ENCODE assay signal across 1 cellular context in the genomic region with DNA sequence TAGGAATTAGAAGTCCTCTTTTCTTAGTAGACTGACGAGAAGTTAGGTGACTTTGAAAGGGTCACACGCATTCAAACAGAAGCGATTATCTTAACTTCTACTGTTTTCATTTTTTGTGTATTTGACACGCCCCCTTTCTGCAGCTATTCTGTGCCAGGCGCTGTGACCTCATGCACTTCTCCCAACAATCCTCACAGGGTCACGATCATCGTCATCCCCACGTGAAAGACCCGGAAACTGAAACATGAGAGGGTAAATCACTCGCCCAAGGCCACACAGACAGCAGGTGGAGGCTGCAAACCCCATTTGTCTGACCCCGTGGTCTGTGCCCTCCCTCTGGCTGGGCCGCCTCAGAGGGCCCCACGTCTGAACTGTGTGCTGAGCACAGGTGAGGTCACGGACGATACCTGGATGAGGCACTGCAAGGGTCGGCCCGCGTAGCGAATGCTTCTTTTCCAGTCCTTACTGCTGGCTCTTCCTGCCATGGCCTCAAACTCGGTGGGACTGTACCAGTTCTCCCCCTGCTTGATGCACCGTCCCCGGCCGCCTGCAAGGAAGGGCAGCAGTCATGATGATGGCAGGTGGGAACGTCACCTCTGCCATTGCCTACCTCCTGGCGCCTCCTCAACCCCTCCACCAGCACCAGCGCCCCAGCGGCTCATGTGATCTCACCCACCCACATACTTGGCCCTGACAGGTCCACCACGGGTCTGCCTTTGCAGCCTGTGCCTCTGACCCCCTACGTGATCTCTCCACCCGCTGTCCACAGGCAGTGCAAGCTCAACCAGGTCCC.
A peak's percentile ranks its signal among the peaks of the same experiment; 100 is the strongest.
TF ChIP-seq lines count a peak whose summit lies in the region.

No MANE protein-coding gene starts in this region.

TF ChIP-seq in HepG2, 621 proteins besides CTCF, POLR2A, EP300 and RAD21:
- TF ChIP-seq ZBTB7A (CRISPR knock-in tag; IDR thresholded peaks at IDR 0.05) = no peak
- 0 out of 2 replicates have a peak, but pooled peaks have one; percentile 38 for TF ChIP-seq POLR2AphosphoS2 (IDR thresholded peaks at IDR 0.05; ENCODE audit: low read depth, low read length)
- peak; percentile 25 for TF ChIP-seq AGO2 (optimal IDR thresholded peaks at IDR 0.05; ENCODE audit: low read depth, low read length)
TF ChIP-seq in HepG2: peak in this region for 2.
